ENCODE assay signal across 1 cellular context in genomic region chr12:28191018-28191595, GRCh38.
TF ChIP-seq lines count a peak whose summit lies in the region.

No MANE protein-coding gene starts in this region.

TF ChIP-seq in GM12878, 131 proteins besides CTCF, POLR2A, EP300 and RAD21 (continued from another document):
- no peak for TF ChIP-seq CUX1 (IDR thresholded peaks at IDR 0.05; ENCODE audit: insufficient replicate concordance, low read depth, low read length)
- no peak for TF ChIP-seq EED (IDR thresholded peaks at IDR 0.05; ENCODE audit: low read depth)
- no peak for TF ChIP-seq LARP7 (IDR thresholded peaks at IDR 0.05)
- peak; percentile 7 for TF ChIP-seq SKIL (IDR thresholded peaks at IDR 0.05; ENCODE audit: low read depth, poor library complexity, severe bottlenecking)
- TF ChIP-seq ZNF687 (IDR thresholded peaks at IDR 0.05): no peak
- no peak for TF ChIP-seq MTA2 (IDR thresholded peaks at IDR 0.05; ENCODE audit: low read depth)
- no peak for TF ChIP-seq YY1 (IDR thresholded peaks at IDR 0.05; ENCODE audit: low read depth, low read length)
- 0 out of 2 replicates have a peak, but pooled peaks have one; percentile 23 for TF ChIP-seq BMI1 (IDR thresholded peaks at IDR 0.05; ENCODE audit: borderline replicate concordance)
- no peak for TF ChIP-seq ZNF24 (IDR thresholded peaks at IDR 0.05)
- TF ChIP-seq MYB (IDR thresholded peaks at IDR 0.05; ENCODE audit: borderline replicate concordance, low read depth, low read length): no peak
